Comparison of ENCODE assay signal across 1 cellular context in genomic region chr9:133400292-133400691, GRCh38.
TF ChIP-seq lines count a peak whose summit lies in the region.

No MANE protein-coding gene starts in this region.

TF ChIP-seq in GM12878, 131 proteins besides CTCF, POLR2A, EP300 and RAD21:
- TF ChIP-seq CBFB (IDR thresholded peaks at IDR 0.05; ENCODE audit: low read depth) (no peak), ZNF217 (IDR thresholded peaks at IDR 0.05) (no peak), TBL1XR1 (IDR thresholded peaks at IDR 0.05; ENCODE audit: low read depth, low read length) (no peak), CREB1 (IDR thresholded peaks at IDR 0.05; ENCODE audit: low read depth) (no peak), IKZF2 (IDR thresholded peaks at IDR 0.05) (no peak), MLLT1 (IDR thresholded peaks at IDR 0.05) (no peak), RCOR1 (conservative IDR thresholded peaks at IDR 0.05; ENCODE audit: low read depth, low read length) (no peak), SMAD1 (IDR thresholded peaks at IDR 0.05; ENCODE audit: low read depth, partially characterized antibody) (no peak)
- TF ChIP-seq, protein P1, sequence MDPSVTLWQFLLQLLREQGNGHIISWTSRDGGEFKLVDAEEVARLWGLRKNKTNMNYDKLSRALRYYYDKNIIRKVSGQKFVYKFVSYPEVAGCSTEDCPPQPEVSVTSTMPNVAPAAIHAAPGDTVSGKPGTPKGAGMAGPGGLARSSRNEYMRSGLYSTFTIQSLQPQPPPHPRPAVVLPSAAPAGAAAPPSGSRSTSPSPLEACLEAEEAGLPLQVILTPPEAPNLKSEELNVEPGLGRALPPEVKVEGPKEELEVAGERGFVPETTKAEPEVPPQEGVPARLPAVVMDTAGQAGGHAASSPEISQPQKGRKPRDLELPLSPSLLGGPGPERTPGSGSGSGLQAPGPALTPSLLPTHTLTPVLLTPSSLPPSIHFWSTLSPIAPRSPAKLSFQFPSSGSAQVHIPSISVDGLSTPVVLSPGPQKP (IDR thresholded peaks at IDR 0.05; ENCODE audit: low read depth, low read length): no peak
- TF ChIP-seq, protein P2, sequence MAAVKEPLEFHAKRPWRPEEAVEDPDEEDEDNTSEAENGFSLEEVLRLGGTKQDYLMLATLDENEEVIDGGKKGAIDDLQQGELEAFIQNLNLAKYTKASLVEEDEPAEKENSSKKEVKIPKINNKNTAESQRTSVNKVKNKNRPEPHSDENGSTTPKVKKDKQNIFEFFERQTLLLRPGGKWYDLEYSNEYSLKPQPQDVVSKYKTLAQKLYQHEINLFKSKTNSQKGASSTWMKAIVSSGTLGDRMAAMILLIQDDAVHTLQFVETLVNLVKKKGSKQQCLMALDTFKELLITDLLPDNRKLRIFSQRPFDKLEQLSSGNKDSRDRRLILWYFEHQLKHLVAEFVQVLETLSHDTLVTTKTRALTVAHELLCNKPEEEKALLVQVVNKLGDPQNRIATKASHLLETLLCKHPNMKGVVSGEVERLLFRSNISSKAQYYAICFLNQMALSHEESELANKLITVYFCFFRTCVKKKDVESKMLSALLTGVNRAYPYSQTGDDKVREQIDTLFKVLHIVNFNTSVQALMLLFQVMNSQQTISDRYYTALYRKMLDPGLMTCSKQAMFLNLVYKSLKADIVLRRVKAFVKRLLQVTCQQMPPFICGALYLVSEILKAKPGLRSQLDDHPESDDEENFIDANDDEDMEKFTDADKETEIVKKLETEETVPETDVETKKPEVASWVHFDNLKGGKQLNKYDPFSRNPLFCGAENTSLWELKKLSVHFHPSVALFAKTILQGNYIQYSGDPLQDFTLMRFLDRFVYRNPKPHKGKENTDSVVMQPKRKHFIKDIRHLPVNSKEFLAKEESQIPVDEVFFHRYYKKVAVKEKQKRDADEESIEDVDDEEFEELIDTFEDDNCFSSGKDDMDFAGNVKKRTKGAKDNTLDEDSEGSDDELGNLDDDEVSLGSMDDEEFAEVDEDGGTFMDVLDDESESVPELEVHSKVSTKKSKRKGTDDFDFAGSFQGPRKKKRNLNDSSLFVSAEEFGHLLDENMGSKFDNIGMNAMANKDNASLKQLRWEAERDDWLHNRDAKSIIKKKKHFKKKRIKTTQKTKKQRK (IDR thresholded peaks at IDR 0.05; ENCODE audit: low read depth, low read length): no peak
